12 cellular contexts compared by ENCODE assay signal in the genomic region with DNA sequence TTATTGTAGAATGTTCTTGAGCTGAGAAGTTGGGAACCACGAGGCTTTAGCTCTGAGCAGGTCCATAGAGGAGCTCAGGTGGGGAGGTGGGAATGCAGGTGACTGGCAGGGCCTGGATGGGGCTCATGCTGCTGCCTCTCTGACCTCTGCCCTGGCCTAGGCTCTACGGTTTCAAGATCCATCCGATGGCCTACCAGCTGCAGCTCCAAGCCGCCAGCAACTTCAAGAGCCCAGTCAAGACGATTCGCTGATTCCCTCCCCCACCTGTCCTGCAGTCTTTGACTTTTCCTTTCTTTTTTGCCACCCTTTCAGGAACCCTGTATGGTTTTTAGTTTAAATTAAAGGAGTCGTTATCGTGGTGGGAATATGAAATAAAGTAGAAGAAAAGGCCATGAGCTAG. TPM values are rescaled to one million over a fixed set of nuclear protein-coding genes. Genes with fewer than 3 reads are reported as not detected.
DNase-seq lines count a peak whose midpoint lies in the region; ATAC-seq and TF ChIP-seq lines count a peak whose summit lies in the region.
"Had no signal": no experiment of that assay in that cellular context is flagged by ENCODE, and none has a peak within 500 bp of the region (broad histone marks: within the 10 kb centered on the region; RNA-seq: fewer than 3 reads in every experiment).

A gene with protein sequence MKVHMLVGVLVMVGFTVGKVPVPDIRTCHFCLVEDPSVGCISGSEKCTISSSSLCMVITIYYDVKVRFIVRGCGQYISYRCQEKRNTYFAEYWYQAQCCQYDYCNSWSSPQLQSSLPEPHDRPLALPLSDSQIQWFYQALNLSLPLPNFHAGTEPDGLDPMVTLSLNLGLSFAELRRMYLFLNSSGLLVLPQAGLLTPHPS (plus strand): TSS at position 301 of the 400 bp plus-strand sequence. CDS start 975 bp downstream, outside the sequence.

- H3K36me3 ChIP-seq in Panc1 (ENCODE audit: control insufficient read depth, insufficient read depth, low read length), result peaks cover 39% of the 10 kb centered on the region
- peaks cover 62% of the 10 kb centered on the region for H3K36me3 ChIP-seq in endodermal cell (ENCODE audit: control insufficient read depth, insufficient read depth, low read length)

- H3K9me3 ChIP-seq in Panc1 (ENCODE audit: control insufficient read depth, insufficient read depth, low read depth, low read length) (no peaks in the 10 kb centered on the region), endodermal cell (ENCODE audit: control insufficient read depth, low read length) (no peaks in the 10 kb centered on the region)

- H3K36me3 Mint-ChIP-seq in activated CD4-positive, alpha-beta T cell treated with anti-CD3 and anti-CD28 coated beads, Interleukin-2, amount 10 ng/mL, durations not matched to agents 7 days and 5 days (ENCODE audit: low read depth), result peaks cover 62% of the 10 kb centered on the region
- H3K36me3 Mint-ChIP-seq in endodermal cell (ENCODE audit: low read depth), result peaks cover 67% of the 10 kb centered on the region
- peaks cover 99% of the 10 kb centered on the region for H3K36me3 Mint-ChIP-seq in stimulated activated effector memory CD8-positive, alpha-beta T cell treated with anti-CD3 and anti-CD28 coated beads, Interleukin-12 subunit alpha, Interleukin-12 subunit beta, amount 100 ng/mL, for 72 hours

- DNase-seq in activated CD4-positive, alpha-beta T cell treated with anti-CD3 and anti-CD28 coated beads, Interleukin-2, amount 10 ng/mL, durations not matched to agents 7 days and 5 days, result no peak
- DNase-seq in activated CD4-positive, alpha-beta T cell treated with anti-CD3 and anti-CD28 coated beads for 1 hour, result no peak
- DNase-seq in Panc1 (ENCODE audit: low read depth, low spot score) (no peak), endodermal cell (no peak), left cardiac atrium (no peak), NCI-H510A (lab: John Stamatoyannopoulos, UW) (no peak)
- DNase-seq in stimulated activated effector memory CD8-positive, alpha-beta T cell treated with anti-CD3 and anti-CD28 coated beads, Interleukin-12 subunit alpha, Interleukin-12 subunit beta, amount 100 ng/mL, for 72 hours (ENCODE audit: low spot score in 2 of 2), result no peak
- DNase-seq: NCI-H446, T-helper 2 cell had no signal

- H3K4me1 Mint-ChIP-seq in activated CD4-positive, alpha-beta T cell treated with anti-CD3 and anti-CD28 coated beads, Interleukin-2, amount 10 ng/mL, durations not matched to agents 7 days and 5 days, result peaks cover 31% of the 10 kb centered on the region
- H3K4me1 Mint-ChIP-seq in endodermal cell, result peaks cover 9% of the 10 kb centered on the region
- H3K4me1 Mint-ChIP-seq in stimulated activated effector memory CD8-positive, alpha-beta T cell treated with anti-CD3 and anti-CD28 coated beads, Interleukin-12 subunit alpha, Interleukin-12 subunit beta, amount 100 ng/mL, for 72 hours, result peaks cover 33% of the 10 kb centered on the region

- intact Hi-C loops in Panc1 (cut with micrococcal nuclease; ENCODE audit: unreplicated experiment), result no loop called here
- intact Hi-C loops in left cardiac atrium (cut with DNase I), result no loop called here

- H3K4me3 ChIP-seq in Panc1 (ENCODE audit: low read depth in 2 of 2, low read length in 2 of 2) (no peak within 1 kb of the TSS), endodermal cell (ENCODE audit: low read length) (no peak within 1 kb of the TSS)

- ATAC-seq in Panc1 (no peak), GM21381 (IDR thresholded peaks at IDR 0.05; ENCODE audit: unreplicated experiment) (no peak), left cardiac atrium (no peak)
- no peak for ATAC-seq in stimulated activated effector memory CD8-positive, alpha-beta T cell treated with anti-CD3 and anti-CD28 coated beads, Interleukin-12 subunit alpha, Interleukin-12 subunit beta, amount 100 ng/mL, for 72 hours

- BruUV-seq in Panc1 (replicated peaks; lab: Mats Ljungman, UMichigan), result no TSS peak

- 91 to 93% methylated on average over 3 to 8 of the region's 8 CpGs for WGBS in endodermal cell (ENCODE audit: insufficient coverage in 1 of 2, insufficient read length in 1 of 2), 2 experiments

- H3K27me3 Mint-ChIP-seq in activated CD4-positive, alpha-beta T cell treated with anti-CD3 and anti-CD28 coated beads, Interleukin-2, amount 10 ng/mL, durations not matched to agents 7 days and 5 days, result no peaks in the 10 kb centered on the region
- H3K27me3 Mint-ChIP-seq in endodermal cell (ENCODE audit: insufficient read depth), result no peaks in the 10 kb centered on the region
- H3K27me3 Mint-ChIP-seq: memory B cell had no signal

- TF ChIP-seq CTCF in Panc1 (IDR thresholded peaks at IDR 0.05), result no peak
- no peak for TF ChIP-seq CTCF in endodermal cell (conservative IDR thresholded peaks at IDR 0.05)

- H3K4me3 Mint-ChIP-seq in activated CD4-positive, alpha-beta T cell treated with anti-CD3 and anti-CD28 coated beads, Interleukin-2, amount 10 ng/mL, durations not matched to agents 7 days and 5 days, result no peak within 1 kb of the TSS
- no peak within 1 kb of the TSS for H3K4me3 Mint-ChIP-seq in endodermal cell
- H3K4me3 Mint-ChIP-seq in stimulated activated effector memory CD8-positive, alpha-beta T cell treated with anti-CD3 and anti-CD28 coated beads, Interleukin-12 subunit alpha, Interleukin-12 subunit beta, amount 100 ng/mL, for 72 hours, result no peak within 1 kb of the TSS
- H3K4me3 Mint-ChIP-seq: memory B cell had no signal

- in situ Hi-C loops in Panc1 (cut with HindIII; ENCODE audit: low pct_unique_long_range_greater_than_20kb, low sequenced_read_pairs), result no loop called here

- no peak within 1 kb of the TSS for H3K9ac ChIP-seq in endodermal cell (ENCODE audit: extremely low read depth, low read length, poor library complexity, severe bottlenecking)
- H3K9ac ChIP-seq: parathyroid adenoma had no signal

- CTCF ChIA-PET in activated CD4-positive, alpha-beta T cell treated with anti-CD3 and anti-CD28 coated beads, Interleukin-2, amount 10 ng/mL, durations not matched to agents 7 days and 5 days (lab: Charles Lee), result interaction anchor here (0.6 to 1.2 kb wide), 3 partner anchors 11 to 100 kb away, joined by 3 to 4 read pairs (median 3); a partner anchor contains a TSS
- CTCF ChIA-PET in Panc1 (lab: Charles Lee), result interaction anchor here (0.6 kb wide), 1 partner anchor 9 kb away, joined by 6 read pairs; no protein-coding TSS in a partner anchor

- H3K4me1 ChIP-seq in Panc1 (ENCODE audit: control insufficient read depth, insufficient read depth, low read length) (peaks cover 4% of the 10 kb centered on the region), endodermal cell (ENCODE audit: control insufficient read depth, insufficient read depth, low read length) (no peaks in the 10 kb centered on the region)
- H3K4me1 ChIP-seq: parathyroid adenoma had no signal

- POLR2A ChIA-PET in activated CD4-positive, alpha-beta T cell treated with anti-CD3 and anti-CD28 coated beads, Interleukin-2, amount 10 ng/mL, durations not matched to agents 7 days and 5 days (lab: Charles Lee), result interaction anchor here (0.9 kb wide), 1 partner anchor 9 kb away, joined by 3 read pairs; a partner anchor contains a TSS
- POLR2A ChIA-PET in Panc1 (lab: Charles Lee), result interaction anchor here (0.7 kb wide), 1 partner anchor 145 kb away, joined by 4 read pairs; no protein-coding TSS in a partner anchor

- H3K9me3 Mint-ChIP-seq in activated CD4-positive, alpha-beta T cell treated with anti-CD3 and anti-CD28 coated beads, Interleukin-2, amount 10 ng/mL, durations not matched to agents 7 days and 5 days, result no peaks in the 10 kb centered on the region
- no peaks in the 10 kb centered on the region for H3K9me3 Mint-ChIP-seq in endodermal cell
- no peaks in the 10 kb centered on the region for H3K9me3 Mint-ChIP-seq in stimulated activated effector memory CD8-positive, alpha-beta T cell treated with anti-CD3 and anti-CD28 coated beads, Interleukin-12 subunit alpha, Interleukin-12 subunit beta, amount 100 ng/mL, for 72 hours
- H3K9me3 Mint-ChIP-seq: memory B cell had no signal

- H3K27me3 ChIP-seq in Panc1 (ENCODE audit: control insufficient read depth, insufficient read depth, low read length) (no peaks in the 10 kb centered on the region), endodermal cell (ENCODE audit: control insufficient read depth, insufficient read depth, low read length, poor library complexity, severe bottlenecking) (no peaks in the 10 kb centered on the region)

- peak within 1 kb of the TSS; percentile 13 for H3K27ac Mint-ChIP-seq in activated CD4-positive, alpha-beta T cell treated with anti-CD3 and anti-CD28 coated beads, Interleukin-2, amount 10 ng/mL, durations not matched to agents 7 days and 5 days
- H3K27ac Mint-ChIP-seq in endodermal cell, result no peak within 1 kb of the TSS
- peak within 1 kb of the TSS; percentile 58 for H3K27ac Mint-ChIP-seq in stimulated activated effector memory CD8-positive, alpha-beta T cell treated with anti-CD3 and anti-CD28 coated beads, Interleukin-12 subunit alpha, Interleukin-12 subunit beta, amount 100 ng/mL, for 72 hours
- H3K27ac Mint-ChIP-seq: memory B cell had no signal

- H3K27ac ChIP-seq in Panc1 (ENCODE audit: low read length), result no peak within 1 kb of the TSS
- no peak within 1 kb of the TSS for H3K27ac ChIP-seq in endodermal cell (ENCODE audit: low read depth, low read length)
- H3K27ac ChIP-seq: parathyroid adenoma had no signal

RNA-seq across cellular contexts. Expression of the gene that starts here (rescaled TPM):
- 10 to 100 TPM; 26.0 to 27.4 TPM for total RNA-seq in activated CD4-positive, alpha-beta T cell treated with anti-CD3 and anti-CD28 coated beads, Interleukin-2, amount 10 ng/mL, durations not matched to agents 7 days and 5 days
- total RNA-seq in Panc1 (2021; ENCODE audit: unreplicated experiment) (21.2 TPM), endodermal cell (10 to 100 TPM; 13.9 to 17.0 TPM), left cardiac atrium (1 to 10 TPM; 3.2 to 8.8 TPM)
- polyA plus RNA-seq in Panc1 (2012; ENCODE audit: insufficient read length), result 19.1 TPM
- 19.7 TPM for polyA plus RNA-seq in endodermal cell (2013, experiment 1 of 2)
- 14.6 TPM for polyA plus RNA-seq in endodermal cell (2013, experiment 2 of 2)
